9 cellular contexts compared by ENCODE assay signal in the genomic region with DNA sequence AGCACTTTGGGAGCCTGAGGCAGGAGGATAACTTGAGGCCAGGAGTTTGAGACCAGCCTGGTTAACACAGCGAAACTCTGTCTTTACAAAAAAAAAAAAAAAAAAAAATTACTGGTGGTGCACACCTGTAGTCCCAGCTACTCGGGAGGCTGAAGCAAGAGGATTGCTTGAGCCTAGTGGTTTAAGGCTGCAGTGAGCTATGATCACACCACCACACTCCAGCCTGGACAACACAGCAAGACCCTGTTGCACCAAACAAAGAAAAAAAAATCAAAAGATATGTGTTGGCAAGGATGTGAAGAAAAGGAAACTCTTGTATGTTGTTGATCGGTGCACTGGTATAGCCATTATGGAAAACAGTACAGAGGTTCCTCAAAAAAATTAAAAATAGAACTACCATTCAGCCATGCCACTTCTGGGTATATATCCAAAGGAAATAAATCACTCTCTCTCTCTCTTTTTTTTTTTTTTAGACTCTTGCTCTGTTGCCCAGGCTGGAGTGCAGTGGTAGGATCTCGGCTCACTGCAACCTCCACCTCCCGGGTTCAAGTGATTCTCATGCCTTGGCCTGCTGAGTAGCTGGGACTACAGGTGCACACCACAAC. TPM values are rescaled to one million over a fixed set of nuclear protein-coding genes. Genes with fewer than 3 reads are reported as not detected.
"Had no signal": no experiment of that assay in that cellular context is flagged by ENCODE, and none has a peak within 500 bp of the region (broad histone marks: within the 10 kb centered on the region; RNA-seq: fewer than 3 reads in every experiment).

No MANE protein-coding gene starts in this region.

- DNase-seq: GDM1, GF-D8 had no signal

- ATAC-seq: GM12878 had no signal

- FAIRE-seq: G401.6, GM12878, GM12891, GM12892, GM18507, GM19239 had no signal

- H3K4me3 ChIP-seq: GM12878 had no signal

RNA-seq across cellular contexts. Expression of a gene that starts 33.3 kb away (rescaled TPM):
- total RNA-seq: G401, GM12878 had no signal
- polyA plus RNA-seq: GM12878 had no signal
